In the genomic region with DNA sequence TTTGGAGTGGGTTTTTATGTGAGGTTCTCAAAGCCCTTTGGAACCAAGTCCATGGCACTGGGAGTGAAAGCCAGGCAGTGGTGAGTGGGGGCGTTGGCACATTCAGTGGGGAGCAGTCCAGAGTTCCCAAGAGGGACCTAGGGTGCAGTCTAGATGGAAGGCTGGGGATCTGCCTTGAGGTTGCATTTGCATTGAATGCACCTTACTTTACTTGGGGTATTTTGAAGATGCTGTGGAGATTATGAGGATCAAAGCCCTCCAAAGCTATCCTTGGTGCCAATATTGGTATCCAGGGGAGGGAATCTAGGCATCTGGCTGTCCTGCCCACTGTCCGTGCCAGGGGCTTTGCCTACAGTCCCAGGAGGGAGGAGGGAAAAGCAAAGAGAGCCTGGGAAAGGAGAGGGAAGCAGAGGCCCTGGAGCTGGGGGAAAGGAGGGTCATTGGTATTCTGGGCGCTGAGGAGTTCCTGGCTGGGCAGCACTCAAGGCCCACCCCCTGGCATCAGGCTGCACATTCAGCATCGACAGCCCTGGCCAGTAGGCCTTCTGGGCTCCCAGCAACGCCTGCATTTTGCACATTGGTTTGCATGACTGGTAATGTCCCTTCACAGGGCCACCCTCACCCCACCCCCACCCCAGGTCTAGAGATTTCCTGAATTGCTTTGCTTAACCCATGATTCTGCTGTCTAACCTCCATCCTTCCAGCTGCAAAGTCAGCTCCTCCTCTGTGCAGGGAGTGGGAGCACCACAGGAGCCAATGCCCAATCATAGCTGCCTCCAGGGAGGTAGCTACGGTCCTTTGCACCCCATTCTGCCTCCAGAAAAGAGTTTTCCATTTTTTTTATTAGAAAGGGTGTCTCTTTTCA, we compare ENCODE assay signal across 13 cellular contexts. TPM values are rescaled to one million over a fixed set of nuclear protein-coding genes. Genes with fewer than 3 reads are reported as not detected.
A peak's percentile ranks its signal among the peaks of the same experiment; 100 is the strongest.
DNase-seq lines count a peak whose midpoint lies in the region; ATAC-seq and TF ChIP-seq lines count a peak whose summit lies in the region.
"Had no signal": no experiment of that assay in that cellular context is flagged by ENCODE, and none has a peak within 500 bp of the region (broad histone marks: within the 10 kb centered on the region; RNA-seq: fewer than 3 reads in every experiment).

No MANE protein-coding gene starts in this region.

- TF ChIP-seq CTCF in left ventricle myocardium inferior (IDR thresholded peaks at IDR 0.05; ENCODE audit: borderline replicate concordance) (no peak), dorsolateral prefrontal cortex (IDR thresholded peaks at IDR 0.05 in 54 of 56, conservative IDR thresholded peaks at IDR 0.05 in 2 of 56; ENCODE audit: low read depth in 1 of 56, partially characterized antibody in 56 of 56) (no peak), natural killer cell (IDR thresholded peaks at IDR 0.05) (no peak), vagina (IDR thresholded peaks at IDR 0.05) (no peak), thyroid gland (IDR thresholded peaks at IDR 0.05) (no peak), colonic mucosa (IDR thresholded peaks at IDR 0.05) (no peak)

- H3K27ac Mint-ChIP-seq in natural killer cell = no peak overlapping the region
- H3K27ac Mint-ChIP-seq: activated naive CD4-positive, alpha-beta T cell treated with anti-CD3 and anti-CD28 coated beads, Interleukin-2, amount 50 U/mL, for 72 hours had no signal

- no peaks in the 10 kb centered on the region for H3K36me3 Mint-ChIP-seq in natural killer cell

- H3K27me3 ChIP-seq in left ventricle myocardium inferior (ENCODE audit: low read depth) (peaks cover 98% of the 10 kb centered on the region), dorsolateral prefrontal cortex (peaks cover 0 to 5% (median 0%) of the 10 kb centered on the region in 45 donors), vagina (no peaks in the 10 kb centered on the region), thyroid gland (peaks cover 23% of the 10 kb centered on the region), colonic mucosa (peaks cover 29% of the 10 kb centered on the region)

- WGBS in thyroid gland, 2 donors = 29 to 48% methylated on average over 5 to 6 of the region's 6 CpGs

- H3K27ac ChIP-seq in left ventricle myocardium inferior (replicated peaks) (no peak overlapping the region), dorsolateral prefrontal cortex (peak overlapping the region; percentile 39 to 96 (median 89)), vagina (no peak overlapping the region), thyroid gland (no peak overlapping the region), colonic mucosa (no peak overlapping the region)
- H3K27ac ChIP-seq: spleen had no signal

- no peak overlapping the region for H3K9ac ChIP-seq in colonic mucosa (ENCODE audit: low read depth in 2 of 2, low read length in 2 of 2)

- no peak for ATAC-seq in Right ventricle myocardium superior (ENCODE audit: poor library complexity)
- peak in 1 of 3 donors; percentile 18 for ATAC-seq in natural killer cell

- H3K9me3 Mint-ChIP-seq in natural killer cell = no peaks in the 10 kb centered on the region
- H3K9me3 Mint-ChIP-seq: activated naive CD4-positive, alpha-beta T cell treated with anti-CD3 and anti-CD28 coated beads, Interleukin-2, amount 50 U/mL, for 72 hours had no signal

- H3K4me3 Mint-ChIP-seq in natural killer cell = peak overlapping the region; percentile 60

- H3K27me3 Mint-ChIP-seq in natural killer cell (ENCODE audit: low read depth in 2 of 2) = peaks cover 69 to 81% of the 10 kb centered on the region in 2 donors

- intact Hi-C loops in left ventricle myocardium inferior (cut with micrococcal nuclease) = no loop called here
- intact Hi-C loops in Right ventricle myocardium superior (cut with DNase I) = no loop called here
- intact Hi-C loops in dorsolateral prefrontal cortex (cut with DNase I) = no loop called here
- intact Hi-C loops in natural killer cell (cut with micrococcal nuclease) = no loop called here
- intact Hi-C loops in vagina (cut with DNase I) = no loop called here
- intact Hi-C loops in thyroid gland (cut with DNase I) = no loop called here
- intact Hi-C loops in colonic mucosa (cut with DNase I) = no loop called here

- H3K4me3 ChIP-seq in left ventricle myocardium inferior (peak overlapping the region; percentile 59), dorsolateral prefrontal cortex (peak overlapping the region; percentile 53 to 84 (median 71)), vagina (peak overlapping the region; percentile 34 to 44), thyroid gland (replicated peaks in 1 of 3) (no peak overlapping the region), colonic mucosa (no peak overlapping the region)

- DNase-seq in left ventricle myocardium inferior (no peak), Right ventricle myocardium superior (no peak), dorsolateral prefrontal cortex (peak in 5 of 10 donors; percentile 55 to 79 (median 68)), natural killer cell (no peak), vagina (ENCODE audit: extremely low spot score in 2 of 2) (no peak), NCI-H1048 (lab: John Stamatoyannopoulos, UW) (no peak), thyroid gland (no peak), colonic mucosa (no peak)
- DNase-seq: KG1, left cardiac atrium, NCI-H2107, spleen had no signal

- no peaks in the 10 kb centered on the region for H3K9me3 ChIP-seq in left ventricle myocardium inferior (replicated peaks)
- no peaks in the 10 kb centered on the region for H3K9me3 ChIP-seq in vagina
- no peaks in the 10 kb centered on the region for H3K9me3 ChIP-seq in thyroid gland
- H3K9me3 ChIP-seq in colonic mucosa = no peaks in the 10 kb centered on the region
- H3K9me3 ChIP-seq: spleen had no signal

- H3K36me3 ChIP-seq in left ventricle myocardium inferior (no peaks in the 10 kb centered on the region), vagina (no peaks in the 10 kb centered on the region), thyroid gland (no peaks in the 10 kb centered on the region), colonic mucosa (no peaks in the 10 kb centered on the region)
- H3K36me3 ChIP-seq: spleen had no signal

- TF ChIP-seq POLR2A in vagina (IDR thresholded peaks at IDR 0.05) (no peak), thyroid gland (IDR thresholded peaks at IDR 0.05) (no peak)

- peaks cover 28% of the 10 kb centered on the region for H3K4me1 ChIP-seq in left ventricle myocardium inferior
- peaks cover 17% of the 10 kb centered on the region for H3K4me1 ChIP-seq in vagina
- peaks cover 9 to 10% of the 10 kb centered on the region in 2 donors for H3K4me1 ChIP-seq in thyroid gland
- H3K4me1 ChIP-seq in colonic mucosa = no peaks in the 10 kb centered on the region

- peaks cover 8 to 21% of the 10 kb centered on the region in 2 donors for H3K4me1 Mint-ChIP-seq in natural killer cell

RNA-seq across cellular contexts. Expression of a gene that starts 0.8 kb away (rescaled TPM):
- total RNA-seq in left ventricle myocardium inferior = 0.05 TPM
- 0.46 TPM for total RNA-seq in Right ventricle myocardium superior
- 100 to 1,000 TPM in 103 of 120 experiments, 10 to 100 TPM in 17; 56.3 to 240 (median 123) TPM for total RNA-seq in dorsolateral prefrontal cortex
- total RNA-seq in natural killer cell = under 1 TPM; 0.18 to 0.25 (median 0.19) TPM
- total RNA-seq in vagina = 2.0 TPM
- 1 to 10 TPM in 1 of 4 donors, under 1 TPM in 1, not detected in 2; 0.54 to 1.1 TPM for total RNA-seq in thyroid gland
- total RNA-seq in colonic mucosa = under 1 TPM in 1 of 2 donors, not detected in 1; 0.37 TPM
- total RNA-seq: activated naive CD4-positive, alpha-beta T cell treated with anti-CD3 and anti-CD28 coated beads, Interleukin-2, amount 50 U/mL, for 72 hours; spleen had no signal

RNA-seq across cellular contexts. Expression of a gene that starts 21.9 kb away (rescaled TPM):
- total RNA-seq in left ventricle myocardium inferior (1.2 TPM), Right ventricle myocardium superior (1.6 TPM), dorsolateral prefrontal cortex (100 to 1,000 TPM in 85 of 120 experiments, 10 to 100 TPM in 35; 30.2 to 650 (median 143) TPM), natural killer cell (not detected), vagina (not detected), thyroid gland (under 1 TPM in 1 of 4 donors, not detected in 3; 0.79 TPM), colonic mucosa (under 1 TPM in 1 of 2 donors, not detected in 1; 0.96 TPM)

RNA-seq across cellular contexts. Expression of a gene that starts 36.1 kb away (rescaled TPM):
- total RNA-seq in left ventricle myocardium inferior (164 TPM), Right ventricle myocardium superior (103 TPM), dorsolateral prefrontal cortex (10 to 100 TPM in 116 of 120 experiments, 1 to 10 TPM in 4; 6.0 to 31.4 (median 15.6) TPM), natural killer cell (not detected), vagina (16.0 TPM), thyroid gland (10 to 100 TPM in 2 of 4 donors, 1 to 10 TPM in 2; 4.3 to 10.4 (median 9.0) TPM), colonic mucosa (1 to 10 TPM; 5.3 to 8.1 TPM)
- total RNA-seq: activated naive CD4-positive, alpha-beta T cell treated with anti-CD3 and anti-CD28 coated beads, Interleukin-2, amount 50 U/mL, for 72 hours had no signal

RNA-seq across cellular contexts. Expression of a gene that starts 39.8 kb away (rescaled TPM):
- total RNA-seq in left ventricle myocardium inferior = 15.1 TPM
- 15.9 TPM for total RNA-seq in Right ventricle myocardium superior
- 10 to 100 TPM; 15.8 to 40.9 (median 28.2) TPM for total RNA-seq in dorsolateral prefrontal cortex
- 10 to 100 TPM; 19.3 to 27.3 (median 22.1) TPM for total RNA-seq in natural killer cell
- total RNA-seq in vagina = 25.8 TPM
- 10 to 100 TPM; 14.1 to 49.2 (median 24.5) TPM for total RNA-seq in thyroid gland
- total RNA-seq in colonic mucosa = 10 to 100 TPM; 12.3 to 31.3 TPM

RNA-seq across cellular contexts. Expression of a gene that starts 49.5 kb away (rescaled TPM):
- total RNA-seq in left ventricle myocardium inferior = 102 TPM
- 115 TPM for total RNA-seq in Right ventricle myocardium superior
- 100 to 1,000 TPM in 16 of 120 experiments, 10 to 100 TPM in 104; 61.2 to 124 (median 88.4) TPM for total RNA-seq in dorsolateral prefrontal cortex
- total RNA-seq in natural killer cell = 10 to 100 TPM; 32.6 to 52.5 (median 36.6) TPM
- total RNA-seq in vagina = 46.7 TPM
- 100 to 1,000 TPM in 3 of 4 donors, 10 to 100 TPM in 1; 69.1 to 176 (median 117) TPM for total RNA-seq in thyroid gland
- 10 to 100 TPM; 68.4 to 99.8 TPM for total RNA-seq in colonic mucosa

Comparison
In these comparisons a context has a peak if more than half of its experiments do, and no peak if none do; other contexts are left out.
1. H3K27ac ChIP-seq: peak in dorsolateral prefrontal cortex (59 of 59); none in left ventricle myocardium inferior (single experiment), vagina (single experiment), thyroid gland (0 of 3) and colonic mucosa (single experiment).
2. H3K4me3 ChIP-seq: peak in left ventricle myocardium inferior (single experiment), dorsolateral prefrontal cortex (59 of 59) and vagina (2 of 2); none in thyroid gland (0 of 3) and colonic mucosa (single experiment).
3. RNA of a gene that starts 0.8 kb away (total RNA-seq): 56.3 to 240 TPM in dorsolateral prefrontal cortex; 2.0 TPM in vagina (single experiment), 0.54 to 1.1 TPM in thyroid gland, 0.46 TPM in Right ventricle myocardium superior (single experiment), 0.37 TPM in colonic mucosa, 0.18 to 0.25 TPM in natural killer cell and 0.05 TPM in left ventricle myocardium inferior (single experiment); every median in the first group is over 10 times any median in the second.
4. RNA of a gene that starts 21.9 kb away (total RNA-seq): 30.2 to 650 TPM in dorsolateral prefrontal cortex; 1.6 TPM in Right ventricle myocardium superior (single experiment), 1.2 TPM in left ventricle myocardium inferior (single experiment), 0.96 TPM in colonic mucosa, not detected in vagina (single experiment), 0.79 TPM in thyroid gland and not detected in natural killer cell; every median in the first group is over 10 times any median in the second.
5. RNA of a gene that starts 36.1 kb away (total RNA-seq): 164 TPM in left ventricle myocardium inferior (single experiment), 103 TPM in Right ventricle myocardium superior (single experiment), 16.0 TPM in vagina (single experiment), 6.0 to 31.4 TPM in dorsolateral prefrontal cortex, 4.3 to 10.4 TPM in thyroid gland and 5.3 to 8.1 TPM in colonic mucosa; not detected in natural killer cell; every median in the first group is over 4 times any median in the second.